Comparison of ENCODE assay signal across 24 cellular contexts in the genomic region with DNA sequence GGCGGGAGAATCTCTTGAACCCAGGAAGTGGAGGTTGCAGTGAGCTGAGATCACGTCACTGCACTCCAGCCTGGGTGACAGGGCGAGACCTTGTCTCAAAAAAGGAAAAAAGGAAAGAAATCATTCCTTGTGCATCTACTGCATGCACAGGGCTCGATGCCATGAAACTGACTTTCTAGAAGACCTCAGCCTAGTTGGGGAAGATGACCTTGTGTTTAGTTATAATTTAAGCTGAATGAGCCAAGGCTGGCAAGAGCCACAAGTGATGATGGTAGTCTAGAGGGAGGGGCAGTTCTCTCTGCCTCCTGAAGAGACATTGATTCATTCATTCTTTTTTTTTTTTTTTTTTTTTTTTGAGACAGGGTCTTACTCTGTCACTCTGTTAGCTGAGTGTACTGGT.
"Had no signal": no experiment of that assay in that cellular context is flagged by ENCODE, and none has a peak within 500 bp of the region (broad histone marks: within the 10 kb centered on the region; RNA-seq: fewer than 3 reads in every experiment).

No MANE protein-coding gene starts in this region.

- H3K27ac ChIP-seq: Peyer's patch, RWPE1 had no signal

- H3K27me3 ChIP-seq: Peyer's patch had no signal

- H3K9me3 Mint-ChIP-seq: activated CD4-positive, alpha-beta T cell treated with anti-CD3 and anti-CD28 coated beads, Interleukin-2, amount 10 ng/mL, durations not matched to agents 7 days and 5 days; activated T-helper 17 cell treated with anti-CD3 and anti-CD28 coated beads, Interleukin-2, amount 50 U/mL, for 72 hours had no signal

- H3K4me3 Mint-ChIP-seq: activated B cell treated with CpG ODN at 0.5 μM for 24 hours; activated CD4-positive, alpha-beta memory T cell treated with anti-CD3 and anti-CD28 coated beads for 36 hours; activated CD4-positive, alpha-beta T cell treated with anti-CD3 and anti-CD28 coated beads, Interleukin-2, amount 10 ng/mL, durations not matched to agents 7 days and 5 days; activated naive CD4-positive, alpha-beta T cell treated with anti-CD3 and anti-CD28 coated beads for 36 hours; activated naive CD8-positive, alpha-beta T cell; activated T-helper 17 cell treated with anti-CD3 and anti-CD28 coated beads, Interleukin-2, amount 50 U/mL, for 72 hours; T-cell had no signal

- H3K27me3 Mint-ChIP-seq: activated CD4-positive, alpha-beta memory T cell treated with anti-CD3 and anti-CD28 coated beads for 36 hours; activated naive CD8-positive, alpha-beta T cell; activated T-helper 17 cell treated with anti-CD3 and anti-CD28 coated beads, Interleukin-2, amount 50 U/mL, for 72 hours had no signal

- H3K4me1 Mint-ChIP-seq: activated B cell treated with CpG ODN at 0.5 μM for 24 hours; activated T-helper 17 cell treated with anti-CD3 and anti-CD28 coated beads, Interleukin-2, amount 50 U/mL, for 72 hours had no signal

- ATAC-seq: activated T-helper 17 cell treated with anti-CD3 and anti-CD28 coated beads, Interleukin-2, amount 50 U/mL, for 72 hours; K562; T-cell had no signal

- H3K4me3 ChIP-seq: K562, Peyer's patch had no signal

- H3K4me1 ChIP-seq: Peyer's patch had no signal

- DNase-seq: activated B cell treated with CpG ODN at 0.5 μM for 24 hours; activated CD4-positive, alpha-beta memory T cell treated with anti-CD3 and anti-CD28 coated beads for 36 hours; activated CD4-positive, alpha-beta T cell treated with anti-CD3 and anti-CD28 coated beads for 1 hour; activated CD4-positive, alpha-beta T cell treated with anti-CD3 and anti-CD28 coated beads, Interleukin-2, amount 10 ng/mL, durations not matched to agents 7 days and 5 days; activated CD8-positive, alpha-beta memory T cell treated with anti-CD3 and anti-CD28 coated beads for 24 hours; activated gamma-delta T cell; activated naive CD4-positive, alpha-beta T cell treated with anti-CD3 and anti-CD28 coated beads for 36 hours; activated T-cell treated with anti-CD3 and anti-CD28 coated beads, Interleukin-2, amount 50 U/mL, for 48 hours; Karpas-422; NCI-H1105 treated with DMSO at 0.1 percent for 48 hours; NCI-H1436 treated with DMSO at 0.1 percent for 48 hours; NCI-H187; NCI-H2081; NCI-H510A treated with DMSO at 0.1 percent for 48 hours; NCI-H69; SIG-M5; T-cell; T-helper 2 cell; T1000 had no signal

- H3K27ac Mint-ChIP-seq: activated B cell treated with CpG ODN at 0.5 μM for 24 hours; activated CD4-positive, alpha-beta memory T cell treated with anti-CD3 and anti-CD28 coated beads for 36 hours; activated CD4-positive, alpha-beta T cell treated with anti-CD3 and anti-CD28 coated beads, Interleukin-2, amount 10 ng/mL, durations not matched to agents 7 days and 5 days; activated naive CD4-positive, alpha-beta T cell treated with anti-CD3 and anti-CD28 coated beads for 36 hours; activated naive CD8-positive, alpha-beta T cell; activated T-helper 17 cell treated with anti-CD3 and anti-CD28 coated beads, Interleukin-2, amount 50 U/mL, for 72 hours; T-cell had no signal
